ENCODE assay signal across 9 cellular contexts in the genomic region with DNA sequence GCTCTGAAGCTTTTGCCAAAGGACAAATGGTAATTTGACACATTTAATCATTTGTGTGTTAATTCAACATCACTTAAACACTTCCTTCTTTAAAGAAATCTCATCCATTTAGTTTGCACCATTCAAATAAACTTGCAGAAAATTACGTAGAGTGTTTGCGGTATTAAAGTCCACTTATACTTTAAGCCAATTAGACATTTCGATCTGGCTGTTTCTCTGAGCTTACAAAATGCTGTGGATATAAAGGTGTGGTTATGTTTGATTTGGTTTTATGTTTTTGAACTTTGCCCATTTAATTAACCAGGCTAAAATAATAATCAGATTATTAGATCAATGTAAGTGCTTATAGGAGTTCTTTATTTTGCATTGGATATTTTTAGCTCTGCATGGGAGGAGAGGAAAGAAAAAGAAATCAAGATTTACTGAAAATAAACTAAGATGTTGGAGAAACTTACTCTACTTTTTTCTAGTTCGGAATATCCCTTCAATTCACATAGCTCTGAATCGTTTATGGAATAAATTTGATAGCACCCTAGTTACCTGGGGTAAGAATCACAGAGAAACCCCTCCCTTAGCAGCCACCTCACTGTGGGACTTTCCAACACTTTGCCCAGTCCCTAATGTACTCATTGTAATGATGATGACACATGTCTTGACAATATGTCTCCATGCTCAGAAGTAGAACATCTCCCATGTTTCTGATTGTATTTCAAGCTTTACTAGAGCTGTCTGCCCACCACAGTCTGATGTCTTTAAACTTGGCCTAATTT.
DNase-seq lines count a peak whose midpoint lies in the region; ATAC-seq, FAIRE-seq and TF ChIP-seq lines count a peak whose summit lies in the region.
"Had no signal": no experiment of that assay in that cellular context is flagged by ENCODE, and none has a peak within 500 bp of the region (broad histone marks: within the 10 kb centered on the region; RNA-seq: fewer than 3 reads in every experiment).

No MANE protein-coding gene starts in this region.

- H3K4me1 Mint-ChIP-seq in CD8-positive, alpha-beta memory T cell: peaks cover 74 to 83% (median 83%) of the 10 kb centered on the region in 3 donors
- peaks cover 67% of the 10 kb centered on the region for H3K4me1 Mint-ChIP-seq in activated naive CD4-positive, alpha-beta T cell treated with anti-CD3 and anti-CD28 coated beads for 36 hours (ENCODE audit: low read depth)

- TF ChIP-seq POLR2A in GM12891 (IDR thresholded peaks at IDR 0.05; ENCODE audit: low read depth, low read length): no peak

- no peaks in the 10 kb centered on the region for H3K27me3 ChIP-seq in CD8-positive, alpha-beta memory T cell (ENCODE audit: insufficient read depth, low read length, poor library complexity, severe bottlenecking)
- no peaks in the 10 kb centered on the region for H3K27me3 ChIP-seq in osteoblast (ENCODE audit: insufficient read depth, low read length)

- H3K9me3 Mint-ChIP-seq in CD8-positive, alpha-beta memory T cell: peaks cover 0 to 3% (median 0%) of the 10 kb centered on the region in 5 donors
- peaks cover 5% of the 10 kb centered on the region for H3K9me3 Mint-ChIP-seq in activated naive CD4-positive, alpha-beta T cell treated with anti-CD3 and anti-CD28 coated beads for 36 hours

- intact Hi-C loops in activated naive CD4-positive, alpha-beta T cell treated with anti-CD3 and anti-CD28 coated beads for 36 hours (cut with micrococcal nuclease): loop anchor here (1.0 to 10.0 kb wide), 16 partner anchors 26 to 1050 kb away; partner anchors contain the start of gene EEA1

- no peaks in the 10 kb centered on the region for H3K27me3 Mint-ChIP-seq in CD8-positive, alpha-beta memory T cell
- H3K27me3 Mint-ChIP-seq in activated naive CD4-positive, alpha-beta T cell treated with anti-CD3 and anti-CD28 coated beads for 36 hours (ENCODE audit: low read depth): no peaks in the 10 kb centered on the region

- peaks cover 0 to 17% (median 2%) of the 10 kb centered on the region in 3 donors for H3K36me3 Mint-ChIP-seq in CD8-positive, alpha-beta memory T cell
- peaks cover 3% of the 10 kb centered on the region for H3K36me3 Mint-ChIP-seq in activated naive CD4-positive, alpha-beta T cell treated with anti-CD3 and anti-CD28 coated beads for 36 hours (ENCODE audit: low read depth)

- H3K36me3 ChIP-seq in CD8-positive, alpha-beta memory T cell (ENCODE audit: insufficient read depth, low read length): no peaks in the 10 kb centered on the region
- no peaks in the 10 kb centered on the region for H3K36me3 ChIP-seq in osteoblast (ENCODE audit: insufficient read depth, low read length)

- ATAC-seq in GM21825 (IDR thresholded peaks at IDR 0.05; ENCODE audit: unreplicated experiment): no peak

- no peaks in the 10 kb centered on the region for H3K79me2 ChIP-seq in osteoblast (ENCODE audit: insufficient read depth, low read length)

- H3K4me3 ChIP-seq in CD8-positive, alpha-beta memory T cell (ENCODE audit: low read length): peak overlapping the region; percentile 9
- no peak overlapping the region for H3K4me3 ChIP-seq in osteoblast (ENCODE audit: insufficient read depth, low read length)

- peak overlapping the region; percentile 95 to 100 (median 100) for H3K27ac Mint-ChIP-seq in CD8-positive, alpha-beta memory T cell
- H3K27ac Mint-ChIP-seq in activated naive CD4-positive, alpha-beta T cell treated with anti-CD3 and anti-CD28 coated beads for 36 hours: peak overlapping the region; percentile 94

- peaks cover 69% of the 10 kb centered on the region for H3K4me1 ChIP-seq in CD8-positive, alpha-beta memory T cell (ENCODE audit: insufficient read depth, low read length)
- H3K4me1 ChIP-seq in osteoblast (ENCODE audit: insufficient read depth, low read length): no peaks in the 10 kb centered on the region

- no peak for FAIRE-seq in GM12891 (lab: Jason Lieb, UNC)

- DNase-seq in CD8-positive, alpha-beta memory T cell: peak; percentile 24 to 75 (median 57)
- peak; percentile 67 for DNase-seq in NCI-H82 (lab: John Stamatoyannopoulos, UW)
- DNase-seq in activated naive CD4-positive, alpha-beta T cell treated with anti-CD3 and anti-CD28 coated beads for 36 hours: peak; percentile 75
- DNase-seq in osteoblast (ENCODE audit: insufficient read length, low spot score, missing footprints): no peak
- no peak for DNase-seq in GM12891 (ENCODE audit: insufficient read length, low spot score)
- no peak for DNase-seq in SK-N-DZ (ENCODE audit: low spot score)
- DNase-seq in globus pallidus (ENCODE audit: low spot score): no peak
- DNase-seq: cortex of kidney had no signal

- peak overlapping the region; percentile 79 for H3K27ac ChIP-seq in CD8-positive, alpha-beta memory T cell (ENCODE audit: low read depth, low read length)
- H3K27ac ChIP-seq in osteoblast (ENCODE audit: low read depth, low read length): no peak overlapping the region

- TF ChIP-seq CTCF in osteoblast (IDR thresholded peaks at IDR 0.05; ENCODE audit: extremely low read depth, low read depth, low read length): no peak

- no peaks in the 10 kb centered on the region for H4K20me1 ChIP-seq in osteoblast (ENCODE audit: insufficient read depth, low read length)

- CTCF ChIA-PET in CD8-positive, alpha-beta memory T cell (lab: Charles Lee): interaction anchor here (1.0 to 2.6 kb wide), 6 partner anchors 9 to 267 kb away, joined by 3 to 11 read pairs (median 6); partner anchors contain the start of gene BTG1
- CTCF ChIA-PET in activated naive CD4-positive, alpha-beta T cell treated with anti-CD3 and anti-CD28 coated beads for 36 hours (lab: Charles Lee): interaction anchor here (0.8 kb wide), 1 partner anchor 66 kb away, joined by 3 read pairs; no protein-coding TSS in a partner anchor

- no peak overlapping the region for H3K4me2 ChIP-seq in osteoblast (ENCODE audit: insufficient read depth, low read length)

- no peaks in the 10 kb centered on the region for H3K9me3 ChIP-seq in CD8-positive, alpha-beta memory T cell (ENCODE audit: low read length)
- H3K9me3 ChIP-seq in osteoblast (ENCODE audit: low read depth, low read length): no peaks in the 10 kb centered on the region

- POLR2A ChIA-PET in CD8-positive, alpha-beta memory T cell (lab: Charles Lee): interaction anchor here (1.1 to 4.7 kb wide), 3 partner anchors 153 to 267 kb away, joined by 4 to 49 read pairs (median 7); partner anchors contain the start of gene BTG1

- peak overlapping the region; percentile 7 for H2AFZ ChIP-seq in osteoblast (ENCODE audit: low read length)

- peak overlapping the region; percentile 55 to 84 (median 75) for H3K4me3 Mint-ChIP-seq in CD8-positive, alpha-beta memory T cell
- H3K4me3 Mint-ChIP-seq in activated naive CD4-positive, alpha-beta T cell treated with anti-CD3 and anti-CD28 coated beads for 36 hours: peak overlapping the region; percentile 67

TF ChIP-seq in GM12891, 5 proteins besides CTCF, POLR2A, EP300 and RAD21:
- no peak for TF ChIP-seq TAF1 (IDR thresholded peaks at IDR 0.05; ENCODE audit: low read depth, low read length)
- TF ChIP-seq POLR2AphosphoS5 (IDR thresholded peaks at IDR 0.05; ENCODE audit: low read depth, low read length): no peak
- TF ChIP-seq POU2F2 (IDR thresholded peaks at IDR 0.05; ENCODE audit: low read depth, low read length): no peak
- no peak for TF ChIP-seq SPI1 (IDR thresholded peaks at IDR 0.05; ENCODE audit: low read depth, low read length)
- no peak for TF ChIP-seq PAX5 (IDR thresholded peaks at IDR 0.05; ENCODE audit: insufficient read depth, low read length, severe bottlenecking)

Comparison
In these comparisons a context has a peak if more than half of its experiments do, and no peak if none do; other contexts are left out.
1. DNase-seq: peak in CD8-positive, alpha-beta memory T cell (5 of 5), NCI-H82 (single experiment) and activated naive CD4-positive, alpha-beta T cell treated with anti-CD3 and anti-CD28 coated beads for 36 hours (single experiment); none in osteoblast (single experiment), GM12891 (single experiment), SK-N-DZ (single experiment) and globus pallidus (single experiment).